In genomic region chr2:121483021-121483420, GRCh38 we compare ENCODE assay signal across 1 cellular context.
TF ChIP-seq lines count a peak whose summit lies in the region.

No MANE protein-coding gene starts in this region.

TF ChIP-seq in SK-N-SH, 30 proteins besides CTCF, POLR2A, EP300 and RAD21 (continued from another document):
- TF ChIP-seq PBX3 (IDR thresholded peaks at IDR 0.05) (no peak), GABPA (IDR thresholded peaks at IDR 0.05; ENCODE audit: low read depth) (no peak), YY1 (IDR thresholded peaks at IDR 0.05; ENCODE audit: low read depth) (no peak), TAF1 (IDR thresholded peaks at IDR 0.05; ENCODE audit: borderline replicate concordance, low read depth, low read length) (no peak), MXI1 (IDR thresholded peaks at IDR 0.05; ENCODE audit: low read depth, low read length) (no peak), TEAD4 (IDR thresholded peaks at IDR 0.05; ENCODE audit: borderline replicate concordance, insufficient read depth) (peak; percentile 43; the same call in 1 of the 2 replicates), RXRA (IDR thresholded peaks at IDR 0.05; ENCODE audit: borderline replicate concordance, low read depth) (no peak), FOXM1 (IDR thresholded peaks at IDR 0.05; ENCODE audit: low read depth) (no peak)
